In genomic region chr2:42795871-42796301, GRCh38 we compare ENCODE assay signal across 1 cellular context.
TF ChIP-seq lines count a peak whose summit lies in the region.

No MANE protein-coding gene starts in this region.

TF ChIP-seq in GM12878, 131 proteins besides CTCF, POLR2A, EP300 and RAD21 (continued from another document and continues in another):
- TF ChIP-seq BCLAF1 (IDR thresholded peaks at IDR 0.05) (no peak), TCF12 (IDR thresholded peaks at IDR 0.05; ENCODE audit: low read depth, low read length) (peak; percentile 98), PKNOX1 (IDR thresholded peaks at IDR 0.05) (no peak), ZBTB11 (CRISPR knock-in tag; IDR thresholded peaks at IDR 0.05) (no peak), NBN (IDR thresholded peaks at IDR 0.05) (no peak), IRF3 (IDR thresholded peaks at IDR 0.05) (no peak), LARP7 (IDR thresholded peaks at IDR 0.05) (no peak), YY1 (IDR thresholded peaks at IDR 0.05; ENCODE audit: low read depth, low read length) (no peak), SIN3A (IDR thresholded peaks at IDR 0.05; ENCODE audit: low read depth, low read length) (no peak), MYC (IDR thresholded peaks at IDR 0.05; ENCODE audit: insufficient read depth, insufficient read length, insufficient replicate concordance, low read length, severe bottlenecking) (no peak), SREBF1 (IDR thresholded peaks at IDR 0.05; ENCODE audit: low read length) (no peak), ZNF217 (IDR thresholded peaks at IDR 0.05) (no peak), REST (IDR thresholded peaks at IDR 0.05; ENCODE audit: low read depth, low read length) (no peak), NRF1 (conservative IDR thresholded peaks at IDR 0.05; ENCODE audit: low read depth, low read length) (no peak), USF1 (IDR thresholded peaks at IDR 0.05; ENCODE audit: borderline replicate concordance, extremely low read length, insufficient read depth, low read depth, low read length) (no peak), HDGF (IDR thresholded peaks at IDR 0.05) (no peak), BCL11A (IDR thresholded peaks at IDR 0.05; ENCODE audit: low read depth, low read length) (no peak), GABPA (IDR thresholded peaks at IDR 0.05; ENCODE audit: low read depth) (no peak), NFXL1 (IDR thresholded peaks at IDR 0.05; ENCODE audit: borderline replicate concordance) (no peak), CHD4 (IDR thresholded peaks at IDR 0.05) (no peak), RAD51 (IDR thresholded peaks at IDR 0.05) (no peak), ZNF274 (IDR thresholded peaks at IDR 0.05; ENCODE audit: insufficient read depth, insufficient read length) (no peak), MTA2 (IDR thresholded peaks at IDR 0.05; ENCODE audit: low read depth) (no peak), RELB (IDR thresholded peaks at IDR 0.05; ENCODE audit: low read depth) (no peak), FOXM1 (IDR thresholded peaks at IDR 0.05; ENCODE audit: low read depth, low read length) (peak; percentile 46; the same call in 1 of the 2 replicates), ZBED1 (IDR thresholded peaks at IDR 0.05; ENCODE audit: borderline replicate concordance) (peak; percentile 31; the same call in 1 of the 2 replicates), BRCA1 (IDR thresholded peaks at IDR 0.05; ENCODE audit: low read depth, low read length) (no peak), ZNF687 (IDR thresholded peaks at IDR 0.05) (peak; percentile 17; the same call in 1 of the 2 replicates), TBL1XR1 (IDR thresholded peaks at IDR 0.05; ENCODE audit: low read depth, low read length) (no peak), ZNF384 (IDR thresholded peaks at IDR 0.05; ENCODE audit: borderline replicate concordance, low read depth, low read length) (peak; percentile 52; the same call in 1 of the 2 replicates), NR2F1 (conservative IDR thresholded peaks at IDR 0.05) (no peak), RUNX3 (IDR thresholded peaks at IDR 0.05; ENCODE audit: low read length) (peak; percentile 40; the same call in 1 of the 2 replicates), CHD2 (IDR thresholded peaks at IDR 0.05; ENCODE audit: borderline replicate concordance, low read depth, low read length) (no peak), ATF7 (IDR thresholded peaks at IDR 0.05; ENCODE audit: low read depth) (no peak), ELK1 (IDR thresholded peaks at IDR 0.05; ENCODE audit: low read depth, low read length) (no peak), SP1 (IDR thresholded peaks at IDR 0.05; ENCODE audit: low read depth, low read length) (no peak), ZNF207 (IDR thresholded peaks at IDR 0.05; ENCODE audit: borderline replicate concordance) (no peak), NFYA (IDR thresholded peaks at IDR 0.05; ENCODE audit: borderline replicate concordance, low read depth, low read length) (no peak), PML (IDR thresholded peaks at IDR 0.05; ENCODE audit: low read length) (no peak)
